In genomic region chr1:153774036-153774435, GRCh38 we compare ENCODE assay signal across 1 cellular context.
TF ChIP-seq lines count a peak whose summit lies in the region.

No MANE protein-coding gene starts in this region.

TF ChIP-seq in IMR-90, 13 proteins besides CTCF, POLR2A, EP300 and RAD21 (continued from another document):
- TF ChIP-seq NFE2L2 (IDR thresholded peaks at IDR 0.05; ENCODE audit: low read depth, low read length) (no peak), ELK1 (IDR thresholded peaks at IDR 0.05; ENCODE audit: borderline replicate concordance, low read depth, low read length) (no peak), CHD1 (IDR thresholded peaks at IDR 0.05; ENCODE audit: low read depth, low read length) (no peak), MAZ (IDR thresholded peaks at IDR 0.05; ENCODE audit: borderline replicate concordance, low read depth, low read length) (no peak), BHLHE40 (IDR thresholded peaks at IDR 0.05; ENCODE audit: low read depth, low read length) (no peak)
TF ChIP-seq in IMR-90: peak in this region for 0.
